ENCODE assay signal across 10 cellular contexts in genomic region chr10:79084972-79085597, GRCh38. TPM values are rescaled to one million over a fixed set of nuclear protein-coding genes. Genes with fewer than 3 reads are reported as not detected.
DNase-seq lines count a peak whose midpoint lies in the region; ATAC-seq and TF ChIP-seq lines count a peak whose summit lies in the region.
"Had no signal": no experiment of that assay in that cellular context is flagged by ENCODE, and none has a peak within 500 bp of the region (broad histone marks: within the 10 kb centered on the region; RNA-seq: fewer than 3 reads in every experiment).

No MANE protein-coding gene starts in this region.

- H2AK9ac ChIP-seq in IMR-90 (replicated peaks; ENCODE audit: low read depth, low read length, poor library complexity): no peak overlapping the region

- H2BK15ac ChIP-seq in IMR-90 (ENCODE audit: low read depth, low read length): no peak overlapping the region

- no peaks in the 10 kb centered on the region for H3K27me3 ChIP-seq in IMR-90 (ENCODE audit: control insufficient read depth, insufficient read depth, low read length)

- BruUV-seq in IMR-90 (replicated peaks; lab: Mats Ljungman, UMichigan): no TSS peak

- peaks cover 64% of the 10 kb centered on the region for H3K4me1 ChIP-seq in IMR-90 (ENCODE audit: control insufficient read depth, insufficient read depth, low read length)

- H3K79me1 ChIP-seq in IMR-90 (ENCODE audit: low read depth in 1 of 2, low read length in 2 of 2): peaks cover 21 to 92% of the 10 kb centered on the region in 2 experiments

- H3K4me1 Mint-ChIP-seq in stimulated activated memory B cell treated with anti-CD40 and anti-IgM and Interleukin-4, amounts not matched to agents 10 μg/mL and 1 μg/mL and 100 μg/mL, for 72 hours: peaks cover 50% of the 10 kb centered on the region

- no peaks in the 10 kb centered on the region for H3K9me3 Mint-ChIP-seq in stimulated activated memory B cell treated with anti-CD40 and anti-IgM and Interleukin-4, amounts not matched to agents 10 μg/mL and 1 μg/mL and 100 μg/mL, for 72 hours

- H3K4me3 Mint-ChIP-seq in stimulated activated memory B cell treated with anti-CD40 and anti-IgM and Interleukin-4, amounts not matched to agents 10 μg/mL and 1 μg/mL and 100 μg/mL, for 72 hours: peak overlapping the region; percentile 48

- H3K9me3 ChIP-seq in IMR-90 (ENCODE audit: control insufficient read depth, insufficient read depth, low read length): no peaks in the 10 kb centered on the region

- no peak overlapping the region for H2BK20ac ChIP-seq in IMR-90 (ENCODE audit: low read depth, low read length)

- H3K18ac ChIP-seq in IMR-90 (ENCODE audit: low read depth, low read length): no peak overlapping the region

- H4K8ac ChIP-seq in IMR-90 (ENCODE audit: low read depth in 2 of 2, low read length in 2 of 2): no peak overlapping the region; a peak in 1 of 4 replicates

- H3K36me3 ChIP-seq in IMR-90 (ENCODE audit: control insufficient read depth, insufficient read depth, low read length): peaks cover 6% of the 10 kb centered on the region; the same call in 1 of the 2 replicates

- peaks cover 99% of the 10 kb centered on the region for H4K20me1 ChIP-seq in IMR-90 (ENCODE audit: insufficient read depth, low read length)

- H2BK120ac ChIP-seq in IMR-90 (ENCODE audit: low read depth, low read length): 0 out of 2 replicates have a peak overlapping the region, but pooled peaks have one; percentile 16

- ATAC-seq in GM18861 (IDR thresholded peaks at IDR 0.05; ENCODE audit: unreplicated experiment): peak; percentile 55
- ATAC-seq in IMR-90 (ENCODE audit: low read depth): no peak
- peak; percentile 92 for ATAC-seq in stimulated activated memory B cell treated with anti-CD40 and anti-IgM and Interleukin-4, amounts not matched to agents 10 μg/mL and 1 μg/mL and 100 μg/mL, for 72 hours

- no peak overlapping the region for H3K4me3 ChIP-seq in IMR-90 (ENCODE audit: insufficient read depth, low read depth, low read length)

- 0 out of 2 replicates have a peak overlapping the region, but pooled peaks have one; percentile 28 for H4K91ac ChIP-seq in IMR-90 (ENCODE audit: insufficient read depth, low read depth, low read length)

- in situ Hi-C loops in IMR-90 (cut with MboI; ENCODE audit: low sequenced_read_pairs): loop anchor here (5.0 kb wide), 1 partner anchor 102 kb away; no protein-coding TSS in a partner anchor

- no peak overlapping the region for H2AFZ ChIP-seq in IMR-90 (replicated peaks; ENCODE audit: low read length, poor library complexity)

- peaks cover 68% of the 10 kb centered on the region for H3K27me3 Mint-ChIP-seq in stimulated activated memory B cell treated with anti-CD40 and anti-IgM and Interleukin-4, amounts not matched to agents 10 μg/mL and 1 μg/mL and 100 μg/mL, for 72 hours

- CTCF ChIA-PET in IMR-90 (lab: Yijun Ruan, JAX): no interaction called here

- no peak overlapping the region; the same call in 1 of the 2 replicates for H3K4ac ChIP-seq in IMR-90 (ENCODE audit: low read depth, low read length)

- H3K56ac ChIP-seq in IMR-90 (ENCODE audit: extremely low read depth, insufficient read depth, low read length): no peak overlapping the region

- H3K14ac ChIP-seq in IMR-90 (replicated peaks; ENCODE audit: low read depth, low read length): no peak overlapping the region

- peak overlapping the region; percentile 3 for H2BK5ac ChIP-seq in IMR-90 (ENCODE audit: low read depth, low read length, poor library complexity, severe bottlenecking)

- no peak for DNase-seq in IMR-90
- DNase-seq in glomerular visceral epithelial cell (ENCODE audit: extremely low spot score): peak; percentile 93
- no peak for DNase-seq in SK-N-DZ (ENCODE audit: low spot score)
- DNase-seq in posterior vena cava (ENCODE audit: low spot score): no peak
- DNase-seq in OCI-M2 (lab: John Stamatoyannopoulos, UW; ENCODE audit: unreplicated experiment): no peak
- no peak for DNase-seq in activated CD4-positive, alpha-beta T cell treated with anti-CD3 and anti-CD28 coated beads for 48 hours
- DNase-seq: cerebellar nuclear complex, NCI-H524 had no signal

- intact Hi-C loops in IMR-90 (cut with micrococcal nuclease): loop anchor here (5.0 kb wide), 1 partner anchor 42 kb away; no protein-coding TSS in a partner anchor
- intact Hi-C loops in posterior vena cava (cut with DNase I): loop anchor here in 1 of 2 donors (5.0 kb wide), 1 partner anchor 122 kb away; no protein-coding TSS in a partner anchor

- H3K9me1 ChIP-seq in IMR-90 (ENCODE audit: insufficient read depth, low read length): peaks cover 70% of the 10 kb centered on the region

- peak overlapping the region; percentile 98; the same call in 1 of the 2 replicates for H2AK5ac ChIP-seq in IMR-90 (ENCODE audit: low read depth, low read length)

- H3K9ac ChIP-seq in IMR-90 (ENCODE audit: low read depth, low read length): no peak overlapping the region

- no peak overlapping the region for H3K27ac ChIP-seq in IMR-90 (ENCODE audit: insufficient read depth, low read length)

- no peak for TF ChIP-seq RAD21 in IMR-90 (IDR thresholded peaks at IDR 0.05; ENCODE audit: low read length)

- dilution Hi-C loops in IMR-90 (cut with HindIII; ENCODE audit: low sequenced_read_pairs, unreplicated experiment): no loop called here

- no peak for TF ChIP-seq CTCF in IMR-90 (conservative IDR thresholded peaks at IDR 0.05; ENCODE audit: low read depth, low read length)

- no peaks in the 10 kb centered on the region for H3K36me3 Mint-ChIP-seq in stimulated activated memory B cell treated with anti-CD40 and anti-IgM and Interleukin-4, amounts not matched to agents 10 μg/mL and 1 μg/mL and 100 μg/mL, for 72 hours

- H3K4me2 ChIP-seq in IMR-90 (ENCODE audit: low read depth, low read length): no peak overlapping the region

- WGBS in IMR-90 (ENCODE audit: extremely low coverage in 2 of 2, insufficient read length in 1 of 2), 2 experiments: 92% methylated on average over 6 of the region's 14 CpGs; no CpG with 5 or more reads in 1 of the 2 experiments

- no peak for TF ChIP-seq POLR2A in IMR-90 (IDR thresholded peaks at IDR 0.05; ENCODE audit: low read depth, low read length)

- H3K27ac Mint-ChIP-seq in stimulated activated memory B cell treated with anti-CD40 and anti-IgM and Interleukin-4, amounts not matched to agents 10 μg/mL and 1 μg/mL and 100 μg/mL, for 72 hours: peak overlapping the region; percentile 65

- no peak overlapping the region for H4K5ac ChIP-seq in IMR-90 (ENCODE audit: low read depth, low read length)

- no peak overlapping the region for H3K23ac ChIP-seq in IMR-90 (ENCODE audit: low read depth, low read length)

- POLR2A ChIA-PET in IMR-90 (lab: Charles Lee; ENCODE audit: unreplicated experiment): no interaction called here

TF ChIP-seq in IMR-90, 13 proteins besides CTCF, POLR2A, EP300 and RAD21:
- TF ChIP-seq SMC3 (IDR thresholded peaks at IDR 0.05; ENCODE audit: low read depth, low read length) (no peak), ELK1 (IDR thresholded peaks at IDR 0.05; ENCODE audit: borderline replicate concordance, low read depth, low read length) (no peak), BHLHE40 (IDR thresholded peaks at IDR 0.05; ENCODE audit: low read depth, low read length) (no peak), MAFK (IDR thresholded peaks at IDR 0.05; ENCODE audit: low read depth, low read length) (no peak), MXI1 (IDR thresholded peaks at IDR 0.05; ENCODE audit: borderline replicate concordance, low read depth, low read length) (no peak), CHD1 (IDR thresholded peaks at IDR 0.05; ENCODE audit: low read depth, low read length) (no peak), NFE2L2 (IDR thresholded peaks at IDR 0.05; ENCODE audit: low read depth, low read length) (no peak), MAZ (IDR thresholded peaks at IDR 0.05; ENCODE audit: borderline replicate concordance, low read depth, low read length) (no peak)

RNA-seq across cellular contexts. Expression of gene ZMIZ1, which starts 16.3 kb away (rescaled TPM):
- 6.6 and 6.7 TPM in 2 replicates for total RNA-seq in IMR-90 (2012; rRNA removed)
- polyA plus RNA-seq in IMR-90 (2012; rRNA removed): 43.2 and 48.7 TPM in 2 replicates
- 39.5 and 51.2 TPM in 2 replicates for polyA plus RNA-seq in IMR-90 (2012; cell fraction: cytosol; rRNA removed)
- polyA plus RNA-seq in IMR-90 (2012; cell fraction: nucleus; rRNA removed; ENCODE audit: low replicate concordance): 57.0 and 113 TPM in 2 replicates
- polyA plus RNA-seq in SK-N-DZ (2014; cell fraction: cytosol; rRNA removed): 59.1 and 66.8 TPM in 2 replicates
- 30.6 and 71.5 TPM in 2 replicates for polyA plus RNA-seq in SK-N-DZ (2014; cell fraction: nucleus; rRNA removed)
- 10 to 100 TPM; 61.5 to 62.6 TPM for total RNA-seq in posterior vena cava
